Comparison of ENCODE assay signal across 26 cellular contexts in the genomic region with DNA sequence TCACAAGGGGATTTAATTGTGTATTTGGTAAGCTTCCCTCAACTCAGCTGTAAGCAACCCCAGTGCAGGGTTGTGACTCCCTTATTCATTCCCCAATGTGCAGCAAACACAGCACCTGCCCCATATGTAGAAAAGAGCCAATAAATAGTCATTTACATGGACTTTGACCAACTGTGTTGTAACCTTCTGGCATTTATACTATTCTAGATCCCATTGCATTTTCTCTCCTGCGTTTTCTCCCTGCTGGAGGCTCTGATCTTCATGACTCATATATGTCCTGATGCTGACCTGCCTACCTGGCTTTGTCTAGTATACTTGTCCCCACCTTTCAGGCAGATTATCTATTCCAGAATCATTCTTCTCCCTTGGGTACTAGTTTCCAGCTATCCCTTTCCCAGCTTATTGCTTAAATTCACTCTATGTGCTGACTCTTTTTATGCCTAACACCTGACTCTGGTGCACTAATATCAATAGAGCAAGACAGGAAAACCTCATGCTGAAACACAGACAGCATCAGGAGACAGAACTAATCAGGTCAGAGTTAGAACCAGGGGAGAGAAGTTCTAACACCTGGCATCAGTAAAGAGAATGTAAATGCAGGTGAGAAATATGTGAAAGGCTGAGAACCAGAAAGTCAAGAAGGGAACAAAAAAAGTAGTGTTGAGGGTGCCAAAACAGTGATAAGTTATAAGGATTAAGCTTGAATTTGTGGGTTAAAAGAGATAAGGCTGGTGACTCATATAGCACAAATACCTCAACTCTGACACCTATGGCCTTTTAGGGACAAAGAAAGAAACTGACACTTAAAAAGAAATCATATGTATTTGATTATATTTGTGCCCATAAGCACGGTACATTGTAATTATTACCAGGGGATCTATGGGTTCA.
DNase-seq lines count a peak whose midpoint lies in the region; ATAC-seq and TF ChIP-seq lines count a peak whose summit lies in the region.
"Had no signal": no experiment of that assay in that cellular context is flagged by ENCODE, and none has a peak within 500 bp of the region (broad histone marks: within the 10 kb centered on the region; RNA-seq: fewer than 3 reads in every experiment).

No MANE protein-coding gene starts in this region.

- no peaks in the 10 kb centered on the region for H3K79me2 ChIP-seq in KMS-11 (ENCODE audit: insufficient read depth, low read depth)

- H3K9ac ChIP-seq in KMS-11 (no peak overlapping the region), liver (ENCODE audit: low read depth in 1 of 2, low read length in 2 of 2) (no peak overlapping the region)
- H3K9ac ChIP-seq: neural progenitor cell had no signal

- DNase-seq in A172 (ENCODE audit: low spot score), result peak; percentile 11
- DNase-seq in amniotic epithelial cell (ENCODE audit: low read depth), result peak; percentile 3
- no peak for DNase-seq in H4 (ENCODE audit: low spot score)
- DNase-seq in brain microvascular endothelial cell, result no peak
- DNase-seq: activated CD4-positive, alpha-beta T cell treated with anti-CD3 and anti-CD28 coated beads, Interleukin-2, amount 10 ng/mL, durations not matched to agents 24 days and 14 days; activated T-cell treated with anti-CD3 and anti-CD28 coated beads, Interleukin-2, amount 50 U/mL, for 4 hours; adrenal gland; CD8-positive, alpha-beta T cell; cortex of kidney; endodermal cell; GDM1; lower lobe of right lung; NCI-H1436 treated with DMSO at 0.1 percent for 48 hours; NCI-H446 treated with DMSO at 0.1 percent for 48 hours; sigmoid colon; stimulated activated CD4-positive, alpha-beta T cell treated with anti-CD3 and anti-CD28 coated beads, Interleukin-15, amount 100 ng/mL, for 24 hours; stomach; upper lobe of left lung had no signal

- no peaks in the 10 kb centered on the region for H3K9me3 ChIP-seq in liver (ENCODE audit: control insufficient read depth in 4 of 4, low read length in 3 of 4)
- H3K9me3 ChIP-seq: adrenal gland, gastroesophageal sphincter, lower lobe of right lung, sigmoid colon, stomach, upper lobe of left lung had no signal

- H3K27ac ChIP-seq in KMS-11 (peak overlapping the region; percentile 35; the same call in 1 of the 2 replicates), liver (ENCODE audit: low read depth in 1 of 2, low read length in 2 of 2) (peak overlapping the region; percentile 46 to 86), brain microvascular endothelial cell (no peak overlapping the region)
- H3K27ac ChIP-seq: adrenal gland, cardiac muscle cell, gastroesophageal sphincter, HL-60, lower lobe of right lung, neural progenitor cell, sigmoid colon, upper lobe of left lung had no signal

- peaks cover 93% of the 10 kb centered on the region for H3K4me1 ChIP-seq in KMS-11 (ENCODE audit: low read depth, poor library complexity, severe bottlenecking)
- peaks cover 10 to 19% (median 15%) of the 10 kb centered on the region in 4 donors for H3K4me1 ChIP-seq in liver (ENCODE audit: control insufficient read depth in 4 of 4, insufficient read depth in 4 of 4, low read length in 3 of 4)
- H3K4me1 ChIP-seq: adrenal gland, gastroesophageal sphincter, lower lobe of right lung, neural progenitor cell, sigmoid colon, stomach, upper lobe of left lung had no signal

- H3K27me3 ChIP-seq in KMS-11 (ENCODE audit: insufficient read depth, low read depth) (no peaks in the 10 kb centered on the region), liver (ENCODE audit: control insufficient read depth in 4 of 4, insufficient read depth in 4 of 4, low read length in 3 of 4) (no peaks in the 10 kb centered on the region), brain microvascular endothelial cell (replicated peaks) (no peaks in the 10 kb centered on the region)
- H3K27me3 ChIP-seq: adrenal gland, cardiac muscle cell, gastroesophageal sphincter, neural progenitor cell, sigmoid colon, stomach, upper lobe of left lung had no signal

- no peak for TF ChIP-seq CTCF in KMS-11 (conservative IDR thresholded peaks at IDR 0.05; ENCODE audit: low read depth, low read length)
- no peak for TF ChIP-seq CTCF in liver (IDR thresholded peaks at IDR 0.05; ENCODE audit: low read depth, low read length, missing input control)
- no peak for TF ChIP-seq CTCF in brain microvascular endothelial cell (IDR thresholded peaks at IDR 0.05; ENCODE audit: low read depth, low read length, missing control alignments)

- H3K4me3 ChIP-seq in KMS-11 (IDR thresholded peaks at IDR 0.05; ENCODE audit: insufficient read depth, low read depth, low read length), result no peak overlapping the region
- no peak overlapping the region for H3K4me3 ChIP-seq in liver (ENCODE audit: low read depth in 1 of 3, low read length in 3 of 3)
- no peak overlapping the region for H3K4me3 ChIP-seq in brain microvascular endothelial cell (ENCODE audit: low read depth, low read length)
- H3K4me3 ChIP-seq: adrenal gland, cardiac muscle cell, gastroesophageal sphincter, lower lobe of right lung, neural progenitor cell, sigmoid colon, stomach, upper lobe of left lung had no signal

- ATAC-seq in GM19455 (IDR thresholded peaks at IDR 0.05; ENCODE audit: unreplicated experiment), result no peak
- no peak for ATAC-seq in HG03045 (IDR thresholded peaks at IDR 0.05; ENCODE audit: unreplicated experiment)
- ATAC-seq: activated T-cell treated with anti-CD3 and anti-CD28 coated beads, Interleukin-2, amount 50 U/mL, for 4 hours; CD8-positive, alpha-beta T cell; gastroesophageal sphincter; lower lobe of right lung had no signal

- in situ Hi-C loops in brain microvascular endothelial cell (cut with HindIII; ENCODE audit: low pct_ligation_motif_present, low sequenced_read_pairs), result no loop called here

- TF ChIP-seq RAD21 in liver (IDR thresholded peaks at IDR 0.05), result peak; percentile 62 to 67

- peak overlapping the region; percentile 43; the same call in 1 of the 2 replicates for H3K4me2 ChIP-seq in KMS-11
- H3K4me2 ChIP-seq: neural progenitor cell had no signal

- H3K36me3 ChIP-seq in KMS-11 (ENCODE audit: insufficient read depth) (no peaks in the 10 kb centered on the region), liver (ENCODE audit: control insufficient read depth in 4 of 4, insufficient read depth in 3 of 4, low read depth in 1 of 4, low read length in 3 of 4) (no peaks in the 10 kb centered on the region), brain microvascular endothelial cell (replicated peaks) (no peaks in the 10 kb centered on the region)
- H3K36me3 ChIP-seq: adrenal gland, cardiac muscle cell, gastroesophageal sphincter, lower lobe of right lung, neural progenitor cell, sigmoid colon, stomach, upper lobe of left lung had no signal

- WGBS in liver, result 11% methylated on average over 2 of the region's 2 CpGs

- no peak overlapping the region for H2AFZ ChIP-seq in KMS-11 (ENCODE audit: low read depth)
- H2AFZ ChIP-seq: neural progenitor cell had no signal

- no peaks in the 10 kb centered on the region for H4K20me1 ChIP-seq in KMS-11 (ENCODE audit: insufficient read depth)

TF ChIP-seq in liver, 16 proteins besides CTCF, POLR2A, EP300 and RAD21 (continues in another document):
- TF ChIP-seq JUND (IDR thresholded peaks at IDR 0.05) (peak; percentile 96 to 99), GABPA (IDR thresholded peaks at IDR 0.05 in 1 of 2, conservative IDR thresholded peaks at IDR 0.05 in 1 of 2) (no peak), ZBTB33 (IDR thresholded peaks at IDR 0.05) (peak; percentile 30), RXRA (IDR thresholded peaks at IDR 0.05) (peak; percentile 66 to 81), YY1 (IDR thresholded peaks at IDR 0.05) (peak; percentile 74), TAF1 (conservative IDR thresholded peaks at IDR 0.05) (no peak), HNF4G (IDR thresholded peaks at IDR 0.05) (peak; percentile 94), FOXA1 (IDR thresholded peaks at IDR 0.05) (peak; percentile 10), EGR1 (IDR thresholded peaks at IDR 0.05; ENCODE audit: low read depth in 2 of 2) (no peak), FOXA2 (IDR thresholded peaks at IDR 0.05) (peak; percentile 52), HNF4A (conservative IDR thresholded peaks at IDR 0.05) (peak; percentile 97), SP1 (IDR thresholded peaks at IDR 0.05) (peak; percentile 88), NR2F2 (IDR thresholded peaks at IDR 0.05) (no peak)
- TF ChIP-seq, protein P1, sequence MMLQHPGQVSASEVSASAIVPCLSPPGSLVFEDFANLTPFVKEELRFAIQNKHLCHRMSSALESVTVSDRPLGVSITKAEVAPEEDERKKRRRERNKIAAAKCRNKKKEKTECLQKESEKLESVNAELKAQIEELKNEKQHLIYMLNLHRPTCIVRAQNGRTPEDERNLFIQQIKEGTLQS (IDR thresholded peaks at IDR 0.05), result peak; percentile 85

Comparison
In these comparisons a context has a peak if more than half of its experiments do, and no peak if none do; other contexts are left out.
1. DNase-seq: peak in A172 (single experiment) and amniotic epithelial cell (single experiment); none in H4 (single experiment) and brain microvascular endothelial cell (single experiment).